In genomic region chr2:229921101-229921891, GRCh38 we compare ENCODE assay signal across 1 cellular context.
TF ChIP-seq lines count a peak whose summit lies in the region.

No MANE protein-coding gene starts in this region.

TF ChIP-seq in HEK293, 187 proteins besides CTCF, POLR2A, EP300 and RAD21 (continued from another document and continues in another):
- TF ChIP-seq ZBTB11 (tag by site-specific recombination; conservative IDR thresholded peaks at IDR 0.05; ENCODE audit: low read depth) = peak; percentile 97
- TF ChIP-seq ZNF76 (tag by site-specific recombination; IDR thresholded peaks at IDR 0.05; ENCODE audit: borderline replicate concordance, low read depth) = peak; percentile 26; the same call in 1 of the 2 replicates
- TF ChIP-seq ZNF175 (tag by site-specific recombination; IDR thresholded peaks at IDR 0.05) = no peak
- no peak for TF ChIP-seq ZNF394 (tag by site-specific recombination; IDR thresholded peaks at IDR 0.05; ENCODE audit: borderline replicate concordance)
- no peak for TF ChIP-seq ZSCAN30 (tag by site-specific recombination; IDR thresholded peaks at IDR 0.05)
- TF ChIP-seq ZNF324 (tag by site-specific recombination; IDR thresholded peaks at IDR 0.05) = no peak
- no peak for TF ChIP-seq ZNF223 (tag by site-specific recombination; IDR thresholded peaks at IDR 0.05)
- no peak for TF ChIP-seq ZNF561 (tag by site-specific recombination; IDR thresholded peaks at IDR 0.05; ENCODE audit: borderline replicate concordance)
- TF ChIP-seq ZNF623 (tag by site-specific recombination; IDR thresholded peaks at IDR 0.05) = no peak
- no peak for TF ChIP-seq ZIC2 (tag by site-specific recombination; IDR thresholded peaks at IDR 0.05)
- TF ChIP-seq ZNF311 (tag by site-specific recombination; IDR thresholded peaks at IDR 0.05; ENCODE audit: borderline replicate concordance) = no peak
- TF ChIP-seq ZNF112 (tag by site-specific recombination; IDR thresholded peaks at IDR 0.05) = no peak
- TF ChIP-seq ELK4 (IDR thresholded peaks at IDR 0.05; ENCODE audit: borderline replicate concordance, low read depth, low read length) = no peak
- peak; percentile 36; the same call in 1 of the 2 replicates for TF ChIP-seq WT1 (tag by site-specific recombination; IDR thresholded peaks at IDR 0.05)
- TF ChIP-seq PATZ1 (tag by site-specific recombination; IDR thresholded peaks at IDR 0.05) = peak; percentile 95
- no peak for TF ChIP-seq PRDM2 (tag by site-specific recombination; IDR thresholded peaks at IDR 0.05; ENCODE audit: borderline replicate concordance)
- TF ChIP-seq ZNF146 (tag by site-specific recombination; IDR thresholded peaks at IDR 0.05) = no peak
- TF ChIP-seq SALL2 (tag by site-specific recombination; IDR thresholded peaks at IDR 0.05; ENCODE audit: borderline replicate concordance) = no peak
- TF ChIP-seq ZBTB20 (tag by site-specific recombination; IDR thresholded peaks at IDR 0.05) = peak; percentile 97
- TF ChIP-seq ZBTB49 (tag by site-specific recombination; IDR thresholded peaks at IDR 0.05; ENCODE audit: low read depth) = no peak
- no peak for TF ChIP-seq ZNF266 (tag by site-specific recombination; IDR thresholded peaks at IDR 0.05; ENCODE audit: low read depth)
- TF ChIP-seq PRDM1 (tag by site-specific recombination; IDR thresholded peaks at IDR 0.05) = peak; percentile 46; the same call in 1 of the 2 replicates
- no peak for TF ChIP-seq ZSCAN23 (tag by site-specific recombination; IDR thresholded peaks at IDR 0.05)
- TF ChIP-seq GLIS2 (tag by site-specific recombination; IDR thresholded peaks at IDR 0.05) = peak; percentile 91
- no peak for TF ChIP-seq ZNF514 (tag by site-specific recombination; IDR thresholded peaks at IDR 0.05)
- no peak for TF ChIP-seq EGR2 (tag by site-specific recombination; IDR thresholded peaks at IDR 0.05; ENCODE audit: low read depth)
- no peak for TF ChIP-seq GFI1B (tag by site-specific recombination; IDR thresholded peaks at IDR 0.05)
- TF ChIP-seq ZNF560 (tag by site-specific recombination; IDR thresholded peaks at IDR 0.05; ENCODE audit: borderline replicate concordance) = no peak
- no peak for TF ChIP-seq ZNF777 (tag by site-specific recombination; IDR thresholded peaks at IDR 0.05; ENCODE audit: borderline replicate concordance)
- peak; percentile 28; the same call in 1 of the 2 replicates for TF ChIP-seq ZNF18 (tag by site-specific recombination; IDR thresholded peaks at IDR 0.05)
- TF ChIP-seq ZBTB48 (tag by site-specific recombination; IDR thresholded peaks at IDR 0.05) = 0 out of 2 replicates have a peak, but pooled peaks have one; percentile 16
- no peak for TF ChIP-seq ZFP37 (tag by site-specific recombination; IDR thresholded peaks at IDR 0.05)
- TF ChIP-seq ZNF335 (tag by site-specific recombination; conservative IDR thresholded peaks at IDR 0.05) = no peak
- TF ChIP-seq ATF2 (tag by site-specific recombination; IDR thresholded peaks at IDR 0.05; ENCODE audit: low read depth) = no peak
- no peak for TF ChIP-seq KLF1 (tag by site-specific recombination; IDR thresholded peaks at IDR 0.05)
- no peak for TF ChIP-seq ZNF785 (tag by site-specific recombination; IDR thresholded peaks at IDR 0.05)
- TF ChIP-seq ZBTB44 (tag by site-specific recombination; IDR thresholded peaks at IDR 0.05) = no peak
- TF ChIP-seq FEZF1 (tag by site-specific recombination; IDR thresholded peaks at IDR 0.05) = no peak
- TF ChIP-seq KLF17 (tag by site-specific recombination; IDR thresholded peaks at IDR 0.05) = no peak
- TF ChIP-seq ZNF626 (tag by site-specific recombination; IDR thresholded peaks at IDR 0.05) = no peak
